ENCODE assay signal across 12 cellular contexts in genomic region chr6:133502451-133503259, GRCh38.
A peak's percentile ranks its signal among the peaks of the same experiment; 100 is the strongest.
DNase-seq lines count a peak whose midpoint lies in the region; ATAC-seq, FAIRE-seq and TF ChIP-seq lines count a peak whose summit lies in the region.
"Had no signal": no experiment of that assay in that cellular context is flagged by ENCODE, and none has a peak within 500 bp of the region (broad histone marks: within the 10 kb centered on the region; RNA-seq: fewer than 3 reads in every experiment).

No MANE protein-coding gene starts in this region.

- no peaks in the 10 kb centered on the region for H3K79me2 ChIP-seq in parathyroid adenoma

- peak overlapping the region; percentile 8 for H3K4me2 ChIP-seq in parathyroid adenoma (ENCODE audit: low read length)

- no peaks in the 10 kb centered on the region for H3K27me3 Mint-ChIP-seq in activated CD8-positive, alpha-beta T cell treated with anti-CD3 and anti-CD28 coated beads, Interleukin-2, amount 10 ng/mL, durations not matched to agents 7 days and 5 days (ENCODE audit: low read depth)

- no peak for TF ChIP-seq CTCF in AG09319 (IDR thresholded peaks at IDR 0.05; ENCODE audit: low read depth, low read length)
- no peak for TF ChIP-seq CTCF in foreskin fibroblast (IDR thresholded peaks at IDR 0.05; ENCODE audit: low read depth, low read length)
- no peak for TF ChIP-seq CTCF in parathyroid adenoma (IDR thresholded peaks at IDR 0.05)
- TF ChIP-seq CTCF in GM10266 (IDR thresholded peaks at IDR 0.05; ENCODE audit: control insufficient read depth, insufficient read depth, low read depth, missing control alignments): no peak

- no peaks in the 10 kb centered on the region for H3K4me1 Mint-ChIP-seq in activated CD8-positive, alpha-beta T cell treated with anti-CD3 and anti-CD28 coated beads, Interleukin-2, amount 10 ng/mL, durations not matched to agents 7 days and 5 days (ENCODE audit: low read depth)
- H3K4me1 Mint-ChIP-seq: stimulated activated effector memory CD8-positive, alpha-beta T cell treated with anti-CD3 and anti-CD28 coated beads, Interleukin-12 subunit alpha, Interleukin-12 subunit beta, amount 100 ng/mL, for 72 hours had no signal

- no peak overlapping the region for H3K9ac ChIP-seq in parathyroid adenoma

- peaks cover 14% of the 10 kb centered on the region for H3K4me1 ChIP-seq in parathyroid adenoma
- H3K4me1 ChIP-seq: right lobe of liver had no signal

- ATAC-seq in activated CD8-positive, alpha-beta T cell treated with anti-CD3 and anti-CD28 coated beads, Interleukin-2, amount 10 ng/mL, durations not matched to agents 7 days and 5 days: no peak
- ATAC-seq in HG03025 (IDR thresholded peaks at IDR 0.05; ENCODE audit: low FRiP score, unreplicated experiment): no peak
- ATAC-seq: right lobe of liver; stimulated activated effector memory CD8-positive, alpha-beta T cell treated with anti-CD3 and anti-CD28 coated beads, Interleukin-12 subunit alpha, Interleukin-12 subunit beta, amount 100 ng/mL, for 72 hours had no signal

- peak overlapping the region; percentile 68 for H2AFZ ChIP-seq in parathyroid adenoma

- POLR2A ChIA-PET in activated CD8-positive, alpha-beta T cell treated with anti-CD3 and anti-CD28 coated beads, Interleukin-2, amount 10 ng/mL, durations not matched to agents 7 days and 5 days (lab: Charles Lee): no interaction called here

- no peaks in the 10 kb centered on the region for H3K27me3 ChIP-seq in parathyroid adenoma (ENCODE audit: control insufficient read depth, insufficient read depth, low read length)
- H3K27me3 ChIP-seq: right lobe of liver had no signal

- no peaks in the 10 kb centered on the region for H3K36me3 Mint-ChIP-seq in activated CD8-positive, alpha-beta T cell treated with anti-CD3 and anti-CD28 coated beads, Interleukin-2, amount 10 ng/mL, durations not matched to agents 7 days and 5 days (ENCODE audit: low read depth)
- H3K36me3 Mint-ChIP-seq: stimulated activated effector memory CD8-positive, alpha-beta T cell treated with anti-CD3 and anti-CD28 coated beads, Interleukin-12 subunit alpha, Interleukin-12 subunit beta, amount 100 ng/mL, for 72 hours had no signal

- H3K27ac Mint-ChIP-seq in activated CD8-positive, alpha-beta T cell treated with anti-CD3 and anti-CD28 coated beads, Interleukin-2, amount 10 ng/mL, durations not matched to agents 7 days and 5 days: no peak overlapping the region
- H3K27ac Mint-ChIP-seq: stimulated activated effector memory CD8-positive, alpha-beta T cell treated with anti-CD3 and anti-CD28 coated beads, Interleukin-12 subunit alpha, Interleukin-12 subunit beta, amount 100 ng/mL, for 72 hours had no signal

- H3K27ac ChIP-seq in parathyroid adenoma: peak overlapping the region; percentile 45
- H3K27ac ChIP-seq: right lobe of liver had no signal

- peak; percentile 84 for DNase-seq in AG09319 (ENCODE audit: extremely low read depth, low read depth)
- DNase-seq in RCC 7860 (ENCODE audit: low spot score): peak; percentile 81
- peak; percentile 9 to 51 for DNase-seq in foreskin fibroblast
- DNase-seq in activated CD8-positive, alpha-beta T cell treated with anti-CD3 and anti-CD28 coated beads, Interleukin-2, amount 10 ng/mL, durations not matched to agents 7 days and 5 days: no peak
- DNase-seq in T1000 (lab: John Stamatoyannopoulos, UW): no peak
- no peak for DNase-seq in GM10266 (ENCODE audit: extremely low spot score)
- DNase-seq: activated CD4-positive, alpha-beta T cell treated with anti-CD3 and anti-CD28 coated beads for 48 hours; Kasumi-1; right lobe of liver had no signal

- CTCF ChIA-PET in activated CD8-positive, alpha-beta T cell treated with anti-CD3 and anti-CD28 coated beads, Interleukin-2, amount 10 ng/mL, durations not matched to agents 7 days and 5 days (lab: Charles Lee): no interaction called here

- no peak overlapping the region for H3K4me3 Mint-ChIP-seq in activated CD8-positive, alpha-beta T cell treated with anti-CD3 and anti-CD28 coated beads, Interleukin-2, amount 10 ng/mL, durations not matched to agents 7 days and 5 days
- H3K4me3 Mint-ChIP-seq: stimulated activated effector memory CD8-positive, alpha-beta T cell treated with anti-CD3 and anti-CD28 coated beads, Interleukin-12 subunit alpha, Interleukin-12 subunit beta, amount 100 ng/mL, for 72 hours had no signal

- no peaks in the 10 kb centered on the region for H3K9me3 ChIP-seq in parathyroid adenoma (ENCODE audit: control insufficient read depth, low read length)
- H3K9me3 ChIP-seq: right lobe of liver had no signal

- FAIRE-seq in RCC 7860 (lab: Jason Lieb, UNC): peak; percentile 93

- no peaks in the 10 kb centered on the region for H3K36me3 ChIP-seq in parathyroid adenoma (ENCODE audit: control insufficient read depth, insufficient read depth, low read length)
- H3K36me3 ChIP-seq: right lobe of liver had no signal

- no peak overlapping the region for H3K4me3 ChIP-seq in foreskin fibroblast (ENCODE audit: low read depth in 1 of 2, low read length in 2 of 2)
- no peak overlapping the region for H3K4me3 ChIP-seq in parathyroid adenoma (ENCODE audit: low read depth, low read length)
- H3K4me3 ChIP-seq: right lobe of liver had no signal

- H3K9me3 Mint-ChIP-seq in activated CD8-positive, alpha-beta T cell treated with anti-CD3 and anti-CD28 coated beads, Interleukin-2, amount 10 ng/mL, durations not matched to agents 7 days and 5 days (ENCODE audit: insufficient read depth): no peaks in the 10 kb centered on the region
- H3K9me3 Mint-ChIP-seq: stimulated activated effector memory CD8-positive, alpha-beta T cell treated with anti-CD3 and anti-CD28 coated beads, Interleukin-12 subunit alpha, Interleukin-12 subunit beta, amount 100 ng/mL, for 72 hours had no signal

Comparison
In these comparisons a context has a peak if more than half of its experiments do, and no peak if none do; other contexts are left out.
1. DNase-seq: peak in AG09319 (single experiment), RCC 7860 (single experiment) and foreskin fibroblast (2 of 2); none in activated CD8-positive, alpha-beta T cell treated with anti-CD3 and anti-CD28 coated beads, Interleukin-2, amount 10 ng/mL, durations not matched to agents 7 days and 5 days (single experiment), T1000 (single experiment) and GM10266 (single experiment).